Comparison of ENCODE assay signal across 20 cellular contexts in genomic region chr1:42430751-42431150, GRCh38. TPM values are rescaled to one million over a fixed set of nuclear protein-coding genes. Genes with fewer than 3 reads are reported as not detected.
DNase-seq lines count a peak whose midpoint lies in the region; ATAC-seq, FAIRE-seq and TF ChIP-seq lines count a peak whose summit lies in the region.
"Had no signal": no experiment of that assay in that cellular context is flagged by ENCODE, and none has a peak within 500 bp of the region (broad histone marks: within the 10 kb centered on the region; RNA-seq: fewer than 3 reads in every experiment).

No MANE protein-coding gene starts in this region.

- BruUV-seq in K562 (replicated peaks; lab: Mats Ljungman, UMichigan) = no TSS peak
- no TSS peak for BruUV-seq in HepG2 (replicated peaks; lab: Mats Ljungman, UMichigan)

- H4K20me1 ChIP-seq in BLaER1 treated with 17β-estradiol and CSF1 and Interleukin-3, amounts not matched to agents 10 nM and 100 nM = no peaks in the 10 kb centered on the region
- H4K20me1 ChIP-seq in K562 (replicated peaks; ENCODE audit: control insufficient read depth, insufficient read depth, low read length) = no peaks in the 10 kb centered on the region
- H4K20me1 ChIP-seq in HepG2 (ENCODE audit: insufficient read depth, low read length) = no peaks in the 10 kb centered on the region

- CTCF ChIA-PET in K562 (lab: Yijun Ruan, JAX; ENCODE audit: low intra/inter-chr PET ratio) = no interaction called here
- CTCF ChIA-PET in HepG2 (lab: Yijun Ruan, JAX; ENCODE audit: low intra/inter-chr PET ratio, low total read pairs) = no interaction called here

- POLR2A ChIA-PET in K562 (lab: Yijun Ruan, JAX) (interaction anchor here (0.5 to 0.7 kb wide), 2 partner anchors 18 to 252 kb away, joined by 3 read pairs; partner anchors contain the start of gene YBX1), HepG2 (lab: Yijun Ruan, JAX) (no interaction called here)

- no peaks in the 10 kb centered on the region; a peak in 1 of 22 replicates for H3K36me3 ChIP-seq in BLaER1 treated with 17β-estradiol and CSF1 and Interleukin-3, amounts not matched to agents 10 nM and 100 nM
- H3K36me3 ChIP-seq in K562 (ENCODE audit: control insufficient read depth, insufficient read depth, low read length) = no peaks in the 10 kb centered on the region
- H3K36me3 ChIP-seq in HepG2 (replicated peaks in 1 of 2; ENCODE audit: control insufficient read depth in 1 of 2, insufficient read depth in 2 of 2, low read length in 2 of 2) = no peaks in the 10 kb centered on the region

- TF ChIP-seq RAD21 in K562 (CRISPR knock-in tag; conservative IDR thresholded peaks at IDR 0.05 in 1 of 2, IDR thresholded peaks at IDR 0.05 in 1 of 2) (no peak), HepG2 (CRISPR knock-in tag; IDR thresholded peaks at IDR 0.05) (no peak)

- peak overlapping the region; percentile 20 to 62 (median 40); a peak in 21 of 22 replicates for H3K4me2 ChIP-seq in BLaER1 treated with 17β-estradiol and CSF1 and Interleukin-3, amounts not matched to agents 10 nM and 100 nM
- no peak overlapping the region for H3K4me2 ChIP-seq in K562 (ENCODE audit: insufficient read depth, low read length)
- 0 out of 2 replicates have a peak overlapping the region, but pooled peaks have one; percentile 9 for H3K4me2 ChIP-seq in HepG2 (ENCODE audit: low read depth, low read length)
- H3K4me2 ChIP-seq: A549, KMS-11 had no signal

- intact Hi-C loops in K562 (cut with micrococcal nuclease) = no loop called here
- intact Hi-C loops in HepG2 (cut with micrococcal nuclease; ENCODE audit: unreplicated experiment) = no loop called here

- DNase-seq in GM13977 (ENCODE audit: low spot score) = peak; percentile 16
- no peak for DNase-seq in K562 (ENCODE audit: extremely low read depth in 1 of 4, low spot score in 3 of 4)
- no peak for DNase-seq in HepG2 (ENCODE audit: low spot score)
- DNase-seq in T1000 (lab: John Stamatoyannopoulos, UW) = no peak
- DNase-seq in ureter (ENCODE audit: low spot score) = no peak
- no peak for DNase-seq in OCI-M1 (lab: John Stamatoyannopoulos, UW)
- DNase-seq: DMS 273 treated with DMSO at 0.1 percent for 48 hours, GF-D8, NCI-H1048, NCI-H146, NCI-H2081, NCI-H510A, NCI-H82 had no signal

- in situ Hi-C loops in GM13977 (cut with MboI; ENCODE audit: low pct_unique_long_range_greater_than_20kb, low sequenced_read_pairs, unreplicated experiment) = no loop called here
- in situ Hi-C loops in K562 (cut with MboI) = no loop called here
- in situ Hi-C loops in HepG2 (cut with HindIII; ENCODE audit: extremely low pct_ligation_motif_present, low pct_unique_long_range_greater_than_20kb) = no loop called here

- no peak overlapping the region for H3K4me3 ChIP-seq in BLaER1 treated with 17β-estradiol and CSF1 and Interleukin-3, amounts not matched to agents 10 nM and 100 nM
- no peak overlapping the region for H3K4me3 ChIP-seq in K562
- H3K4me3 ChIP-seq in HepG2 (replicated peaks in 1 of 3; ENCODE audit: insufficient read depth in 1 of 3, low read depth in 2 of 3, low read length in 3 of 3) = no peak overlapping the region
- H3K4me3 ChIP-seq: A549 had no signal

- no peak for TF ChIP-seq CTCF in GM13977 (IDR thresholded peaks at IDR 0.05; ENCODE audit: extremely low read depth, insufficient read depth, missing control alignments)
- TF ChIP-seq CTCF in K562 (IDR thresholded peaks at IDR 0.05 in 2 of 3, conservative IDR thresholded peaks at IDR 0.05 in 1 of 3; ENCODE audit: insufficient read depth in 2 of 3, low read depth in 1 of 3, low read length in 3 of 3) = no peak
- no peak for TF ChIP-seq CTCF in HepG2 (CRISPR knock-in tag; IDR thresholded peaks at IDR 0.05)

- H3K27me3 ChIP-seq in BLaER1 treated with 17β-estradiol and CSF1 and Interleukin-3, amounts not matched to agents 10 nM and 100 nM = no peaks in the 10 kb centered on the region
- H3K27me3 ChIP-seq in K562 (ENCODE audit: control insufficient read depth in 2 of 2, insufficient read depth in 2 of 2, low read length in 2 of 2) (peaks cover 8 to 21% of the 10 kb centered on the region in 2 experiments; a peak in 4 of 5 replicates), HepG2 (ENCODE audit: control insufficient read depth in 1 of 2, insufficient read depth in 2 of 2, low read length in 2 of 2) (no peaks in the 10 kb centered on the region)

- no peak overlapping the region for H2AFZ ChIP-seq in K562 (ENCODE audit: low read depth, low read length)
- H2AFZ ChIP-seq in HepG2 (ENCODE audit: low read length) = no peak overlapping the region

- ATAC-seq in K562 = no peak
- ATAC-seq in HepG2 = no peak
- ATAC-seq in activated CD4-positive, CD25-positive, alpha-beta regulatory T cell treated with anti-CD3 and anti-CD28 coated beads, Interleukin-2, amount 50 U/mL, for 24 hours = no peak
- ATAC-seq: A549 had no signal

- no peaks in the 10 kb centered on the region for H3K9me1 ChIP-seq in K562 (ENCODE audit: control insufficient read depth, insufficient read depth, low read length)

- no peaks in the 10 kb centered on the region for H3K9me3 ChIP-seq in BLaER1 treated with 17β-estradiol and CSF1 and Interleukin-3, amounts not matched to agents 10 nM and 100 nM (replicated peaks in 1 of 11)
- H3K9me3 ChIP-seq in K562 (replicated peaks; ENCODE audit: control insufficient read depth, insufficient read depth, low read depth, low read length) = no peaks in the 10 kb centered on the region
- H3K9me3 ChIP-seq in HepG2 (ENCODE audit: low read length) = no peaks in the 10 kb centered on the region
- H3K9me3 ChIP-seq: A549 had no signal

- TF ChIP-seq EP300 in K562 (IDR thresholded peaks at IDR 0.05; ENCODE audit: low read length) (no peak), HepG2 (IDR thresholded peaks at IDR 0.05; ENCODE audit: low read depth in 2 of 2, low read length in 2 of 2) (no peak), HepG2 (CRISPR knock-in tag; IDR thresholded peaks at IDR 0.05; ENCODE audit: borderline replicate concordance) (no peak)

- H3K4me1 ChIP-seq in BLaER1 treated with 17β-estradiol and CSF1 and Interleukin-3, amounts not matched to agents 10 nM and 100 nM = peaks cover 7 to 24% (median 11%) of the 10 kb centered on the region in 10 experiments
- H3K4me1 ChIP-seq in K562 (replicated peaks in 1 of 2; ENCODE audit: control insufficient read depth in 2 of 2, insufficient read depth in 2 of 2, low read length in 2 of 2) (no peaks in the 10 kb centered on the region), HepG2 (ENCODE audit: insufficient read depth, low read length) (peaks cover 42% of the 10 kb centered on the region)
- H3K4me1 ChIP-seq: A549 had no signal

- FAIRE-seq in K562 (lab: Jason Lieb, UNC) (peak; percentile 23), HepG2 (lab: Jason Lieb, UNC) (no peak)
- FAIRE-seq: A549, H1 had no signal

- no peak overlapping the region for H3K27ac ChIP-seq in BLaER1 treated with 17β-estradiol and CSF1 and Interleukin-3, amounts not matched to agents 10 nM and 100 nM
- no peak overlapping the region for H3K27ac ChIP-seq in K562 (ENCODE audit: extremely low read depth, low read depth, low read length)
- no peak overlapping the region for H3K27ac ChIP-seq in HepG2 (ENCODE audit: extremely low read length, insufficient read depth, low read length)
- H3K27ac ChIP-seq: A549, C4-2B, KMS-11 had no signal

- H3K9ac ChIP-seq in BLaER1 treated with 17β-estradiol and CSF1 and Interleukin-3, amounts not matched to agents 10 nM and 100 nM = no peak overlapping the region
- H3K9ac ChIP-seq in K562 (ENCODE audit: insufficient read depth in 1 of 2, low read depth in 2 of 2, low read length in 2 of 2) (no peak overlapping the region), HepG2 (ENCODE audit: insufficient read depth, low read depth, low read length) (no peak overlapping the region)
- H3K9ac ChIP-seq: KMS-11 had no signal

- 0% methylated on average over 1 of the region's 1 CpG for WGBS in K562 (ENCODE audit: insufficient coverage, low coverage, missing lambda C conversion rate)
- WGBS in HepG2 (ENCODE audit: low lambda C conversion rate) = 14% methylated on average over 1 of the region's 1 CpG

- TF ChIP-seq POLR2A in K562 (conservative IDR thresholded peaks at IDR 0.05) (no peak), HepG2 (IDR thresholded peaks at IDR 0.05; ENCODE audit: insufficient read depth in 1 of 2, low read depth in 2 of 2, low read length in 2 of 2) (no peak)

- H3K79me2 ChIP-seq in K562 (ENCODE audit: control insufficient read depth, insufficient read depth, low read length) (no peaks in the 10 kb centered on the region), HepG2 (ENCODE audit: insufficient read depth, low read length) (no peaks in the 10 kb centered on the region)

RNA-seq across cellular contexts. Expression of gene ZMYND12, which starts 25.1 kb away (rescaled TPM):
- total RNA-seq in K562 (2011; cell fraction: chromatin; rRNA removed; ENCODE audit: low replicate concordance) = not detected in 2 replicates
- not detected in 2 replicates for total RNA-seq in K562 (2011; cell fraction: nucleolus; rRNA removed)
- total RNA-seq in K562 (2011; cell fraction: nucleoplasm; rRNA removed) = not detected in 2 replicates
- total RNA-seq in K562 (2014; rRNA removed) (not detected in 2 replicates), K562 (2014; rRNA removed; fragmentation: Illumina TruSeq; extraction: Trizol) (not detected in 2 replicates), K562 (2015; rRNA removed; fragmentation: Illumina TruSeq; extraction: Trizol) (not detected in 2 replicates), K562 (2021) (not detected in 2 replicates), HepG2 (2016; rRNA removed; fragmentation: Illumina TruSeq; extraction: Trizol) (0.13 TPM in 1 of 2 replicates, not detected in the other), ureter (2.7 TPM)
- polyA plus RNA-seq in K562 (2011; rRNA removed) (not detected in 2 replicates), K562 (2014; fragmentation: Illumina TruSeq; extraction: Trizol) (not detected in 2 replicates), K562 (2014; fragmentation: Nextera tagmentation; extraction: Ambion mirVana) (not detected), K562 (2014; rRNA removed) (not detected in 2 replicates), HepG2 (2011; rRNA removed) (0.29 and 0.71 TPM in 2 replicates)
- not detected in 2 replicates for polyA plus RNA-seq in K562 (2011; cell fraction: cytosol; rRNA removed)
- polyA plus RNA-seq in K562 (2011; cell fraction: nucleus; rRNA removed) = not detected in 2 replicates
- polyA plus RNA-seq in K562 (2012) = not detected in 2 replicates
- polyA minus RNA-seq in K562 (2011; rRNA and poly(A)+ RNA removed) = not detected in 2 replicates
- not detected in 2 replicates for polyA minus RNA-seq in K562 (2011; cell fraction: cytosol; rRNA and poly(A)+ RNA removed)
- polyA minus RNA-seq in K562 (2011; cell fraction: nucleus; rRNA and poly(A)+ RNA removed) = not detected in 2 replicates
- 0.18 and 0.51 TPM in 2 replicates for total RNA-seq in HepG2 (2016; cell fraction: cytosol; rRNA removed; fragmentation: Illumina TruSeq; extraction: Trizol; ENCODE audit: low read depth)
- total RNA-seq in HepG2 (2016; cell fraction: insoluble cytoplasmic fraction; rRNA removed; fragmentation: Illumina TruSeq; extraction: Trizol) = 0.42 and 0.45 TPM in 2 replicates
- 0.21 and 0.65 TPM in 2 replicates for total RNA-seq in HepG2 (2016; cell fraction: membrane; rRNA removed; fragmentation: Illumina TruSeq; extraction: Trizol)
- total RNA-seq in HepG2 (2016; cell fraction: nucleus; rRNA removed; fragmentation: Illumina TruSeq; extraction: Trizol) = not detected in 2 replicates
- polyA plus RNA-seq in HepG2 (2011; cell fraction: cytosol; rRNA removed) = 0.16 and 0.18 TPM in 2 replicates
- polyA plus RNA-seq in HepG2 (2011; cell fraction: nucleus; rRNA removed) = 0.23 TPM in 1 of 2 replicates, not detected in the other
- polyA plus RNA-seq in HepG2 (2012) = 0.15 and 0.20 TPM in 2 replicates
- 0.19 TPM in 1 of 2 replicates, not detected in the other for polyA plus RNA-seq in HepG2 (2016; cell fraction: cytosol; fragmentation: Illumina TruSeq; extraction: Trizol; ENCODE audit: low read depth)
- polyA plus RNA-seq in HepG2 (2016; cell fraction: insoluble cytoplasmic fraction; fragmentation: Illumina TruSeq; extraction: Trizol; ENCODE audit: low read depth) = 0.37 and 0.66 TPM in 2 replicates
- 0.17 and 0.34 TPM in 2 replicates for polyA plus RNA-seq in HepG2 (2016; cell fraction: membrane; fragmentation: Illumina TruSeq; extraction: Trizol; ENCODE audit: low read depth)
- 0.44 TPM in 1 of 2 replicates, not detected in the other for polyA plus RNA-seq in HepG2 (2016; cell fraction: nucleus; fragmentation: Illumina TruSeq; extraction: Trizol; ENCODE audit: insufficient read depth, low read depth)
- polyA minus RNA-seq in HepG2 (2011; rRNA and poly(A)+ RNA removed; ENCODE audit: low replicate concordance) = not detected in 2 replicates
- polyA minus RNA-seq in HepG2 (2011; cell fraction: cytosol; rRNA and poly(A)+ RNA removed) = not detected in 2 replicates
- 0.77 and 0.87 TPM in 2 replicates for polyA minus RNA-seq in HepG2 (2011; cell fraction: nucleus; rRNA and poly(A)+ RNA removed)
- total RNA-seq: H1 had no signal

RNA-seq across cellular contexts. Expression of gene PPCS, which starts 25.6 kb away (rescaled TPM):
- total RNA-seq in K562 (2011; cell fraction: chromatin; rRNA removed; ENCODE audit: low replicate concordance) = 8.8 and 11.0 TPM in 2 replicates
- total RNA-seq in K562 (2011; cell fraction: nucleolus; rRNA removed) = 7.2 and 12.2 TPM in 2 replicates
- 8.1 and 13.1 TPM in 2 replicates for total RNA-seq in K562 (2011; cell fraction: nucleoplasm; rRNA removed)
- total RNA-seq in K562 (2014; rRNA removed) = 13.0 and 22.2 TPM in 2 replicates
- 16.6 and 19.7 TPM in 2 replicates for total RNA-seq in K562 (2014; rRNA removed; fragmentation: Illumina TruSeq; extraction: Trizol)
- 14.8 and 16.5 TPM in 2 replicates for total RNA-seq in K562 (2015; rRNA removed; fragmentation: Illumina TruSeq; extraction: Trizol)
- 13.9 and 15.0 TPM in 2 replicates for total RNA-seq in K562 (2021)
- polyA plus RNA-seq in K562 (2011; rRNA removed) = 4.7 and 7.9 TPM in 2 replicates
- 7.4 and 33.1 TPM in 2 replicates for polyA plus RNA-seq in K562 (2011; cell fraction: cytosol; rRNA removed)
- polyA plus RNA-seq in K562 (2011; cell fraction: nucleus; rRNA removed) = 6.3 and 10.0 TPM in 2 replicates
- 13.5 and 26.0 TPM in 2 replicates for polyA plus RNA-seq in K562 (2012)
- polyA plus RNA-seq in K562 (2014; fragmentation: Illumina TruSeq; extraction: Trizol) = 12.8 and 15.2 TPM in 2 replicates
- 10 to 100 TPM; 12.9 to 14.2 TPM for polyA plus RNA-seq in K562 (2014; fragmentation: Nextera tagmentation; extraction: Ambion mirVana)
- 20.6 and 34.6 TPM in 2 replicates for polyA plus RNA-seq in K562 (2014; rRNA removed)
- 2.7 and 3.6 TPM in 2 replicates for polyA minus RNA-seq in K562 (2011; rRNA and poly(A)+ RNA removed)
- polyA minus RNA-seq in K562 (2011; cell fraction: cytosol; rRNA and poly(A)+ RNA removed) = 3.6 and 4.9 TPM in 2 replicates
- polyA minus RNA-seq in K562 (2011; cell fraction: nucleus; rRNA and poly(A)+ RNA removed) = 5.0 and 6.1 TPM in 2 replicates
- total RNA-seq in HepG2 (2016; rRNA removed; fragmentation: Illumina TruSeq; extraction: Trizol) = 38.9 and 51.0 TPM in 2 replicates
- total RNA-seq in HepG2 (2016; cell fraction: cytosol; rRNA removed; fragmentation: Illumina TruSeq; extraction: Trizol; ENCODE audit: low read depth) = 12.3 and 12.7 TPM in 2 replicates
- 38.3 and 49.7 TPM in 2 replicates for total RNA-seq in HepG2 (2016; cell fraction: insoluble cytoplasmic fraction; rRNA removed; fragmentation: Illumina TruSeq; extraction: Trizol)
- total RNA-seq in HepG2 (2016; cell fraction: membrane; rRNA removed; fragmentation: Illumina TruSeq; extraction: Trizol) = 27.0 and 27.1 TPM in 2 replicates
- 23.3 and 25.2 TPM in 2 replicates for total RNA-seq in HepG2 (2016; cell fraction: nucleus; rRNA removed; fragmentation: Illumina TruSeq; extraction: Trizol)
- polyA plus RNA-seq in HepG2 (2011; rRNA removed) = 13.4 and 14.5 TPM in 2 replicates
- polyA plus RNA-seq in HepG2 (2011; cell fraction: cytosol; rRNA removed) = 17.1 and 38.8 TPM in 2 replicates
- 42.9 and 45.6 TPM in 2 replicates for polyA plus RNA-seq in HepG2 (2011; cell fraction: nucleus; rRNA removed)
- 20.9 and 33.5 TPM in 2 replicates for polyA plus RNA-seq in HepG2 (2012)
- polyA plus RNA-seq in HepG2 (2016; cell fraction: cytosol; fragmentation: Illumina TruSeq; extraction: Trizol; ENCODE audit: low read depth) = 13.5 and 16.3 TPM in 2 replicates
- polyA plus RNA-seq in HepG2 (2016; cell fraction: insoluble cytoplasmic fraction; fragmentation: Illumina TruSeq; extraction: Trizol; ENCODE audit: low read depth) = 52.5 and 57.6 TPM in 2 replicates
- 21.2 and 23.0 TPM in 2 replicates for polyA plus RNA-seq in HepG2 (2016; cell fraction: membrane; fragmentation: Illumina TruSeq; extraction: Trizol; ENCODE audit: low read depth)
- 34.2 and 34.7 TPM in 2 replicates for polyA plus RNA-seq in HepG2 (2016; cell fraction: nucleus; fragmentation: Illumina TruSeq; extraction: Trizol; ENCODE audit: insufficient read depth, low read depth)
- 18.4 and 22.8 TPM in 2 replicates for polyA minus RNA-seq in HepG2 (2011; rRNA and poly(A)+ RNA removed; ENCODE audit: low replicate concordance)
- 8.9 and 11.3 TPM in 2 replicates for polyA minus RNA-seq in HepG2 (2011; cell fraction: cytosol; rRNA and poly(A)+ RNA removed)
- polyA minus RNA-seq in HepG2 (2011; cell fraction: nucleus; rRNA and poly(A)+ RNA removed) = 17.1 and 19.1 TPM in 2 replicates
- total RNA-seq in ureter = 77.5 TPM

RNA-seq across cellular contexts. Expression of gene CCDC30, which starts 32.3 kb away (rescaled TPM):
- 0.23 and 1.9 TPM in 2 replicates for total RNA-seq in K562 (2011; cell fraction: chromatin; rRNA removed; ENCODE audit: low replicate concordance)
- total RNA-seq in K562 (2011; cell fraction: nucleolus; rRNA removed) = 0.50 and 0.66 TPM in 2 replicates
- total RNA-seq in K562 (2011; cell fraction: nucleoplasm; rRNA removed) = 0.92 and 1.9 TPM in 2 replicates
- total RNA-seq in K562 (2014; rRNA removed) (0.05 and 0.08 TPM in 2 replicates), K562 (2014; rRNA removed; fragmentation: Illumina TruSeq; extraction: Trizol) (0.40 and 1.8 TPM in 2 replicates), K562 (2015; rRNA removed; fragmentation: Illumina TruSeq; extraction: Trizol) (0.36 and 0.41 TPM in 2 replicates), K562 (2021) (0.76 and 0.91 TPM in 2 replicates), HepG2 (2016; rRNA removed; fragmentation: Illumina TruSeq; extraction: Trizol) (0.77 and 1.2 TPM in 2 replicates), ureter (8.9 TPM)
- polyA plus RNA-seq in K562 (2011; rRNA removed) (0.17 and 0.19 TPM in 2 replicates), K562 (2014; fragmentation: Illumina TruSeq; extraction: Trizol) (0.15 and 0.16 TPM in 2 replicates), K562 (2014; fragmentation: Nextera tagmentation; extraction: Ambion mirVana) (under 1 TPM; 0.24 to 0.44 TPM), K562 (2014; rRNA removed) (0.12 and 0.23 TPM in 2 replicates), HepG2 (2011; rRNA removed) (0.25 and 0.29 TPM in 2 replicates)
- not detected in 2 replicates for polyA plus RNA-seq in K562 (2011; cell fraction: cytosol; rRNA removed)
- 0.21 and 0.33 TPM in 2 replicates for polyA plus RNA-seq in K562 (2011; cell fraction: nucleus; rRNA removed)
- polyA plus RNA-seq in K562 (2012) = 0.56 and 0.60 TPM in 2 replicates
- 0.09 and 0.32 TPM in 2 replicates for polyA minus RNA-seq in K562 (2011; rRNA and poly(A)+ RNA removed)
- polyA minus RNA-seq in K562 (2011; cell fraction: cytosol; rRNA and poly(A)+ RNA removed) = not detected in 2 replicates
- 0.67 and 1.4 TPM in 2 replicates for polyA minus RNA-seq in K562 (2011; cell fraction: nucleus; rRNA and poly(A)+ RNA removed)
- total RNA-seq in HepG2 (2016; cell fraction: cytosol; rRNA removed; fragmentation: Illumina TruSeq; extraction: Trizol; ENCODE audit: low read depth) = 0.26 and 0.91 TPM in 2 replicates
- total RNA-seq in HepG2 (2016; cell fraction: insoluble cytoplasmic fraction; rRNA removed; fragmentation: Illumina TruSeq; extraction: Trizol) = 0.56 and 0.84 TPM in 2 replicates
- 0.48 and 0.74 TPM in 2 replicates for total RNA-seq in HepG2 (2016; cell fraction: membrane; rRNA removed; fragmentation: Illumina TruSeq; extraction: Trizol)
- total RNA-seq in HepG2 (2016; cell fraction: nucleus; rRNA removed; fragmentation: Illumina TruSeq; extraction: Trizol) = 1.5 and 2.3 TPM in 2 replicates
- 0.17 and 0.37 TPM in 2 replicates for polyA plus RNA-seq in HepG2 (2011; cell fraction: cytosol; rRNA removed)
- 0.76 and 1.2 TPM in 2 replicates for polyA plus RNA-seq in HepG2 (2011; cell fraction: nucleus; rRNA removed)
- polyA plus RNA-seq in HepG2 (2012) = 0.66 and 1.2 TPM in 2 replicates
- polyA plus RNA-seq in HepG2 (2016; cell fraction: cytosol; fragmentation: Illumina TruSeq; extraction: Trizol; ENCODE audit: low read depth) = 0.37 and 1.2 TPM in 2 replicates
- polyA plus RNA-seq in HepG2 (2016; cell fraction: insoluble cytoplasmic fraction; fragmentation: Illumina TruSeq; extraction: Trizol; ENCODE audit: low read depth) = 0.90 and 1.1 TPM in 2 replicates
- polyA plus RNA-seq in HepG2 (2016; cell fraction: membrane; fragmentation: Illumina TruSeq; extraction: Trizol; ENCODE audit: low read depth) = 0.55 and 1.2 TPM in 2 replicates
- polyA plus RNA-seq in HepG2 (2016; cell fraction: nucleus; fragmentation: Illumina TruSeq; extraction: Trizol; ENCODE audit: insufficient read depth, low read depth) = 4.6 and 5.3 TPM in 2 replicates
- 0.50 and 1.3 TPM in 2 replicates for polyA minus RNA-seq in HepG2 (2011; rRNA and poly(A)+ RNA removed; ENCODE audit: low replicate concordance)
- 0.89 TPM in 1 of 2 replicates, not detected in the other for polyA minus RNA-seq in HepG2 (2011; cell fraction: cytosol; rRNA and poly(A)+ RNA removed)
- 3.7 and 5.3 TPM in 2 replicates for polyA minus RNA-seq in HepG2 (2011; cell fraction: nucleus; rRNA and poly(A)+ RNA removed)

RNA-seq across cellular contexts. Expression of gene RIMKLA, which starts 50.2 kb away (rescaled TPM):
- not detected in 2 replicates for total RNA-seq in K562 (2011; cell fraction: chromatin; rRNA removed; ENCODE audit: low replicate concordance)
- total RNA-seq in K562 (2011; cell fraction: nucleolus; rRNA removed) = not detected in 2 replicates
- total RNA-seq in K562 (2011; cell fraction: nucleoplasm; rRNA removed) = not detected in 2 replicates
- total RNA-seq in K562 (2014; rRNA removed) = under 0.01 TPM in 1 of 2 replicates, not detected in the other
- not detected in 2 replicates for total RNA-seq in K562 (2014; rRNA removed; fragmentation: Illumina TruSeq; extraction: Trizol)
- total RNA-seq in K562 (2015; rRNA removed; fragmentation: Illumina TruSeq; extraction: Trizol) = not detected in 2 replicates
- total RNA-seq in K562 (2021) = 0.02 TPM in 2 replicates
- 0.08 TPM in 1 of 2 replicates, not detected in the other for polyA plus RNA-seq in K562 (2011; rRNA removed)
- under 0.01 TPM in 1 of 2 replicates, not detected in the other for polyA plus RNA-seq in K562 (2011; cell fraction: cytosol; rRNA removed)
- polyA plus RNA-seq in K562 (2011; cell fraction: nucleus; rRNA removed) = not detected in 2 replicates
- polyA plus RNA-seq in K562 (2012) = 0.01 TPM in 2 replicates
- polyA plus RNA-seq in K562 (2014; fragmentation: Illumina TruSeq; extraction: Trizol) = not detected in 2 replicates
- not detected for polyA plus RNA-seq in K562 (2014; fragmentation: Nextera tagmentation; extraction: Ambion mirVana)
- polyA plus RNA-seq in K562 (2014; rRNA removed) = not detected in 2 replicates
- polyA minus RNA-seq in K562 (2011; rRNA and poly(A)+ RNA removed) = not detected in 2 replicates
- not detected in 2 replicates for polyA minus RNA-seq in K562 (2011; cell fraction: cytosol; rRNA and poly(A)+ RNA removed)
- polyA minus RNA-seq in K562 (2011; cell fraction: nucleus; rRNA and poly(A)+ RNA removed) = not detected in 2 replicates
- 2.5 and 4.1 TPM in 2 replicates for total RNA-seq in HepG2 (2016; rRNA removed; fragmentation: Illumina TruSeq; extraction: Trizol)
- total RNA-seq in HepG2 (2016; cell fraction: cytosol; rRNA removed; fragmentation: Illumina TruSeq; extraction: Trizol; ENCODE audit: low read depth) = 1.2 and 1.5 TPM in 2 replicates
- total RNA-seq in HepG2 (2016; cell fraction: insoluble cytoplasmic fraction; rRNA removed; fragmentation: Illumina TruSeq; extraction: Trizol) = 2.2 and 3.3 TPM in 2 replicates
- total RNA-seq in HepG2 (2016; cell fraction: membrane; rRNA removed; fragmentation: Illumina TruSeq; extraction: Trizol) = 3.9 and 4.5 TPM in 2 replicates
- total RNA-seq in HepG2 (2016; cell fraction: nucleus; rRNA removed; fragmentation: Illumina TruSeq; extraction: Trizol) = 1.4 and 1.6 TPM in 2 replicates
- 2.8 and 3.8 TPM in 2 replicates for polyA plus RNA-seq in HepG2 (2011; rRNA removed)
- 2.7 and 2.9 TPM in 2 replicates for polyA plus RNA-seq in HepG2 (2011; cell fraction: cytosol; rRNA removed)
- 0.90 and 2.2 TPM in 2 replicates for polyA plus RNA-seq in HepG2 (2011; cell fraction: nucleus; rRNA removed)
- polyA plus RNA-seq in HepG2 (2012) = 2.4 and 5.1 TPM in 2 replicates
- 3.5 and 4.4 TPM in 2 replicates for polyA plus RNA-seq in HepG2 (2016; cell fraction: cytosol; fragmentation: Illumina TruSeq; extraction: Trizol; ENCODE audit: low read depth)
- 1.6 and 2.1 TPM in 2 replicates for polyA plus RNA-seq in HepG2 (2016; cell fraction: insoluble cytoplasmic fraction; fragmentation: Illumina TruSeq; extraction: Trizol; ENCODE audit: low read depth)
- 5.1 and 6.0 TPM in 2 replicates for polyA plus RNA-seq in HepG2 (2016; cell fraction: membrane; fragmentation: Illumina TruSeq; extraction: Trizol; ENCODE audit: low read depth)
- polyA plus RNA-seq in HepG2 (2016; cell fraction: nucleus; fragmentation: Illumina TruSeq; extraction: Trizol; ENCODE audit: insufficient read depth, low read depth) = 0.63 and 2.0 TPM in 2 replicates
- 0.72 and 5.6 TPM in 2 replicates for polyA minus RNA-seq in HepG2 (2011; rRNA and poly(A)+ RNA removed; ENCODE audit: low replicate concordance)
- 2.1 and 2.6 TPM in 2 replicates for polyA minus RNA-seq in HepG2 (2011; cell fraction: cytosol; rRNA and poly(A)+ RNA removed)
- polyA minus RNA-seq in HepG2 (2011; cell fraction: nucleus; rRNA and poly(A)+ RNA removed) = 2.5 and 3.0 TPM in 2 replicates
- total RNA-seq in ureter = 2.3 TPM
- total RNA-seq: MCF 10A had no signal
